ENCODE assay signal across 1 cellular context in the genomic region with DNA sequence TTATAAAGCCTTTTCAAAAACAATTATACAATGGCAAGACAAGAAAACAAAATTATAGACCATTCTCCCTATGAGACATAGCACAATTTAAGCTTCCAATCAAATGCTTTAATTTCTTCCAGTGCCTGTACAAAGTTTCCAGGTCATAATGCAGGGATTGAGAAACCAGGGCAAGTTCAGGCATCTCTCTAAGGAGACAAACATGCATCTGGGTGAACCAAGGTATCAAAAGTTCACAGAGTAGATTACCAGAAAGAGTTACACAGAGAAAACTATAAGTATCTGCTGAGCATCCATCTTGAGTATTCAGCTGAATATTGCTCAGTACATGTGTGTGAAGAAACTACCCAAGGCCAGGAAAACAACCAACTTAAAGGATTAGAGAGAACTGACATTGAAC.
TF ChIP-seq lines count a peak whose summit lies in the region.

No MANE protein-coding gene starts in this region.

TF ChIP-seq in IMR-90, 13 proteins besides CTCF, POLR2A, EP300 and RAD21 (continued from another document):
- TF ChIP-seq MXI1 (IDR thresholded peaks at IDR 0.05; ENCODE audit: borderline replicate concordance, low read depth, low read length) (no peak), MAFK (IDR thresholded peaks at IDR 0.05; ENCODE audit: low read depth, low read length) (no peak), USF2 (IDR thresholded peaks at IDR 0.05; ENCODE audit: low read depth, low read length) (no peak), NFE2L2 (IDR thresholded peaks at IDR 0.05; ENCODE audit: low read depth, low read length) (no peak), BHLHE40 (IDR thresholded peaks at IDR 0.05; ENCODE audit: low read depth, low read length) (no peak), SMC3 (IDR thresholded peaks at IDR 0.05; ENCODE audit: low read depth, low read length) (no peak), MAZ (IDR thresholded peaks at IDR 0.05; ENCODE audit: borderline replicate concordance, low read depth, low read length) (no peak), CHD1 (IDR thresholded peaks at IDR 0.05; ENCODE audit: low read depth, low read length) (no peak), FOS (IDR thresholded peaks at IDR 0.05; ENCODE audit: low read depth, low read length) (no peak)
- TF ChIP-seq, protein P1, sequence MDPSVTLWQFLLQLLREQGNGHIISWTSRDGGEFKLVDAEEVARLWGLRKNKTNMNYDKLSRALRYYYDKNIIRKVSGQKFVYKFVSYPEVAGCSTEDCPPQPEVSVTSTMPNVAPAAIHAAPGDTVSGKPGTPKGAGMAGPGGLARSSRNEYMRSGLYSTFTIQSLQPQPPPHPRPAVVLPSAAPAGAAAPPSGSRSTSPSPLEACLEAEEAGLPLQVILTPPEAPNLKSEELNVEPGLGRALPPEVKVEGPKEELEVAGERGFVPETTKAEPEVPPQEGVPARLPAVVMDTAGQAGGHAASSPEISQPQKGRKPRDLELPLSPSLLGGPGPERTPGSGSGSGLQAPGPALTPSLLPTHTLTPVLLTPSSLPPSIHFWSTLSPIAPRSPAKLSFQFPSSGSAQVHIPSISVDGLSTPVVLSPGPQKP (IDR thresholded peaks at IDR 0.05; ENCODE audit: borderline replicate concordance, low read depth, low read length) = no peak
